In the genomic region with DNA sequence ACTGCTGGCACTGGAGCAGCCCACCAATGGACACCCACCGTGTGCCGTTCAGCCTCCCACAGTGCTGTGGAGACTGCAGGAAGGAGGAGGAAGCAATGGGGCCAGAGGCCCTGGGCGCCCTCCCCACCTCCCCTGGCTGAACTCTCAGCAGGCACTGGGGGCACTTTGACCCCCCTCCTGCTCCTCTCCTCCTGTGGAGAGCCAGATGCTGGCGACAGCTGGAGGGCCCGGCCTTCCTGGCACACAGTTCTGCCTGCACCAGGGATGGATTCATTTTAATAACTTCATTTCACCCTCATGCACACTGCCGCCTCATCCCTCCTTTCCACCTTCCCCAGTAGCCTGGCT, we compare ENCODE assay signal across 18 cellular contexts. TPM values are rescaled to one million over a fixed set of nuclear protein-coding genes. Genes with fewer than 3 reads are reported as not detected.
DNase-seq lines count a peak whose midpoint lies in the region; ATAC-seq lines count a peak whose summit lies in the region.
"Had no signal": no experiment of that assay in that cellular context is flagged by ENCODE, and none has a peak within 500 bp of the region (broad histone marks: within the 10 kb centered on the region; RNA-seq: fewer than 3 reads in every experiment).

No MANE protein-coding gene starts in this region.

- no peaks in the 10 kb centered on the region for H3K9me3 Mint-ChIP-seq in activated T-helper 17 cell treated with anti-CD3 and anti-CD28 coated beads, Interleukin-2, amount 50 U/mL, for 72 hours
- H3K9me3 Mint-ChIP-seq: T-cell had no signal

- ATAC-seq in activated T-helper 17 cell treated with anti-CD3 and anti-CD28 coated beads, Interleukin-2, amount 50 U/mL, for 72 hours (replicated peaks) = no peak
- ATAC-seq: K562, T-cell had no signal

- no peak overlapping the region for H3K27ac Mint-ChIP-seq in activated T-helper 17 cell treated with anti-CD3 and anti-CD28 coated beads, Interleukin-2, amount 50 U/mL, for 72 hours
- H3K27ac Mint-ChIP-seq: T-cell had no signal

- no peaks in the 10 kb centered on the region for H3K4me1 Mint-ChIP-seq in activated T-helper 17 cell treated with anti-CD3 and anti-CD28 coated beads, Interleukin-2, amount 50 U/mL, for 72 hours

- peaks cover 15% of the 10 kb centered on the region for H3K27me3 Mint-ChIP-seq in activated T-helper 17 cell treated with anti-CD3 and anti-CD28 coated beads, Interleukin-2, amount 50 U/mL, for 72 hours

- no peak overlapping the region for H3K4me3 Mint-ChIP-seq in activated T-helper 17 cell treated with anti-CD3 and anti-CD28 coated beads, Interleukin-2, amount 50 U/mL, for 72 hours
- H3K4me3 Mint-ChIP-seq: T-cell had no signal

- DNase-seq in NCI-H82 (lab: John Stamatoyannopoulos, UW) (peak; percentile 40), NCI-H82 treated with DMSO at 0.1 percent for 48 hours (lab: John Stamatoyannopoulos, UW; ENCODE audit: unreplicated experiment) (no peak), NCI-H524 treated with DMSO at 0.1 percent for 48 hours (lab: John Stamatoyannopoulos, UW) (peak; percentile 53), mesenteric fat pad (ENCODE audit: low spot score) (peak; percentile 85), T-helper 9 cell (no peak), NCI-H2227 (lab: John Stamatoyannopoulos, UW; ENCODE audit: unreplicated experiment) (no peak), NCI-H1417 treated with DMSO at 0.1 percent for 48 hours (lab: John Stamatoyannopoulos, UW) (no peak)
- DNase-seq: NCI-H1105; NCI-H187; NCI-H2107; NCI-H345; NCI-H526 treated with DMSO at 0.1 percent for 48 hours; NK-92 treated with Interleukin-12 subunit alpha and Interleukin-12 subunit beta, amount 100 ng/mL, for 24 hours; OCI-M1; SHP77; T-cell had no signal

- H3K36me3 Mint-ChIP-seq in activated T-helper 17 cell treated with anti-CD3 and anti-CD28 coated beads, Interleukin-2, amount 50 U/mL, for 72 hours (ENCODE audit: low read depth) = no peaks in the 10 kb centered on the region
- H3K36me3 Mint-ChIP-seq: T-cell had no signal

RNA-seq across cellular contexts. Expression of gene NXPH3, which starts 5.9 kb away (rescaled TPM):
- total RNA-seq in mesenteric fat pad = 3.8 TPM
- total RNA-seq in activated T-helper 17 cell treated with anti-CD3 and anti-CD28 coated beads, Interleukin-2, amount 50 U/mL, for 72 hours = not detected
- total RNA-seq: T-cell had no signal

Comparison
In these comparisons a context has a peak if more than half of its experiments do, and no peak if none do; other contexts are left out.
1. DNase-seq: peak in NCI-H82 (single experiment), NCI-H524 treated with DMSO at 0.1 percent for 48 hours (single experiment) and mesenteric fat pad (single experiment); none in NCI-H82 treated with DMSO at 0.1 percent for 48 hours (single experiment), T-helper 9 cell (single experiment), NCI-H2227 (single experiment) and NCI-H1417 treated with DMSO at 0.1 percent for 48 hours (single experiment).